ENCODE assay signal across 9 cellular contexts in genomic region chr5:163914911-163915310, GRCh38.
A peak's percentile ranks its signal among the peaks of the same experiment; 100 is the strongest.
DNase-seq lines count a peak whose midpoint lies in the region; ATAC-seq, FAIRE-seq and TF ChIP-seq lines count a peak whose summit lies in the region.
"Had no signal": no experiment of that assay in that cellular context is flagged by ENCODE, and none has a peak within 500 bp of the region (broad histone marks: within the 10 kb centered on the region; RNA-seq: fewer than 3 reads in every experiment).

No MANE protein-coding gene starts in this region.

- 86% methylated on average over 5 of the region's 5 CpGs; no CpG with 5 or more reads in 1 of the 2 experiments for WGBS in H1 (ENCODE audit: extremely low coverage in 1 of 2, insufficient coverage in 1 of 2, insufficient read length in 1 of 2, insufficient replicate concordance in 2 of 2, low coverage in 1 of 2, low lambda C conversion rate in 2 of 2, missing lambda C conversion rate in 1 of 2), 2 experiments

- CTCF ChIA-PET in H1 (lab: Charles Lee; ENCODE audit: partially characterized antibody), result interaction anchor here (0.9 to 1.0 kb wide), 3 partner anchors 9 to 39 kb away, joined by 3 read pairs; no protein-coding TSS in a partner anchor

- no peak overlapping the region for H2BK120ac ChIP-seq in H1 (replicated peaks; ENCODE audit: low read depth, low read length)

- H3K79me2 ChIP-seq in H1 (ENCODE audit: control insufficient read depth in 1 of 2, insufficient read depth in 2 of 2, low read length in 2 of 2), result no peaks in the 10 kb centered on the region

- no peaks in the 10 kb centered on the region for H3K23me2 ChIP-seq in H1 (ENCODE audit: low read depth, low read length)

- H3K27ac ChIP-seq in H1 (ENCODE audit: low read depth, low read length), result no peak overlapping the region

- no peaks in the 10 kb centered on the region for H3K79me1 ChIP-seq in H1 (ENCODE audit: low read depth, low read length)

- POLR2A ChIA-PET in H1 (lab: Charles Lee; ENCODE audit: partially characterized antibody), result no interaction called here

- no peaks in the 10 kb centered on the region for H4K20me1 ChIP-seq in H1 (replicated peaks in 1 of 2; ENCODE audit: control insufficient read depth in 1 of 2, insufficient read depth in 2 of 2, low read length in 2 of 2)

- FAIRE-seq in H1 (lab: Jason Lieb, UNC), result no peak
- FAIRE-seq in HTR-8/SVneo (lab: Jason Lieb, UNC), result no peak
- FAIRE-seq in H54 (lab: Jason Lieb, UNC), result no peak

- TF ChIP-seq EP300 in H1 (IDR thresholded peaks at IDR 0.05; ENCODE audit: borderline replicate concordance in 1 of 2, low read depth in 2 of 2, low read length in 2 of 2), result no peak

- no peak overlapping the region for H2AK5ac ChIP-seq in H1 (ENCODE audit: low read depth, low read length)

- H3K18ac ChIP-seq in H1 (ENCODE audit: extremely low read depth, low read length), result no peak overlapping the region

- H3K14ac ChIP-seq in H1 (ENCODE audit: insufficient read length), result no peak overlapping the region

- H2BK5ac ChIP-seq in H1 (ENCODE audit: low read depth, low read length), result no peak overlapping the region

- no peak overlapping the region; a peak in 1 of 4 replicates for H3K4me2 ChIP-seq in H1 (ENCODE audit: insufficient read depth in 1 of 2, low read depth in 2 of 2, low read length in 2 of 2)

- peaks cover 3 to 10% (median 6%) of the 10 kb centered on the region in 4 experiments; a peak in 6 of 7 replicates for H3K4me1 ChIP-seq in H1 (replicated peaks in 1 of 4; ENCODE audit: control insufficient read depth in 3 of 4, insufficient read depth in 4 of 4, low read length in 3 of 4)

- no peak overlapping the region for H3K4me3 ChIP-seq in H1 (ENCODE audit: extremely low read depth in 1 of 4, insufficient read depth in 2 of 4, low read depth in 3 of 4, low read length in 4 of 4)

- H2AFZ ChIP-seq in H1 (ENCODE audit: low read length), result peak overlapping the region; percentile 55; the same call in 1 of the 2 replicates

- H3K36me3 ChIP-seq in H1 (ENCODE audit: control insufficient read depth in 2 of 4, insufficient read depth in 4 of 4, low read length in 3 of 4), result no peaks in the 10 kb centered on the region

- no peak overlapping the region for H3K4ac ChIP-seq in H1 (replicated peaks; ENCODE audit: insufficient read length, low read depth, low read length)

- H3K56ac ChIP-seq in H1 (replicated peaks; ENCODE audit: insufficient read length, low read depth, low read length), result no peak overlapping the region

- TF ChIP-seq CTCF in H1 (IDR thresholded peaks at IDR 0.05; ENCODE audit: control extremely low read depth in 1 of 3, insufficient read depth in 1 of 3, low read depth in 1 of 3, low read length in 3 of 3), result no peak

- H2BK20ac ChIP-seq in H1 (ENCODE audit: low read length), result no peak overlapping the region

- H3K9me3 ChIP-seq in H1 (ENCODE audit: insufficient read depth in 2 of 2, low read depth in 1 of 2, low read length in 1 of 2), result peaks cover 0 to 3% of the 10 kb centered on the region in 2 experiments; a peak in 2 of 4 replicates

- peak; percentile 41 for DNase-seq in ELF-1 (ENCODE audit: low read depth, low spot score)
- DNase-seq in LoVo (ENCODE audit: low spot score), result peak; percentile 53
- no peak for DNase-seq in H1 (ENCODE audit: low read depth in 1 of 2, low spot score in 2 of 2)
- DNase-seq in DMS114 treated with DMSO at 0.1 percent for 48 hours (lab: John Stamatoyannopoulos, UW; ENCODE audit: unreplicated experiment), result no peak
- DNase-seq in HTR-8/SVneo (ENCODE audit: insufficient read length, low spot score), result no peak
- DNase-seq in T1000 (lab: John Stamatoyannopoulos, UW), result no peak
- DNase-seq in H54 (ENCODE audit: insufficient read length, low spot score), result no peak
- DNase-seq: activated CD8-positive, alpha-beta T cell treated with anti-CD3 and anti-CD28 coated beads for 36 hours had no signal

- no peak overlapping the region for H3K23ac ChIP-seq in H1 (ENCODE audit: insufficient read length)

- H2BK15ac ChIP-seq in H1 (ENCODE audit: low read length), result no peak overlapping the region

- ATAC-seq in GM21786 (IDR thresholded peaks at IDR 0.05; ENCODE audit: unreplicated experiment), result peak; percentile 41
- ATAC-seq: activated CD8-positive, alpha-beta T cell treated with anti-CD3 and anti-CD28 coated beads for 36 hours had no signal

- no peak for TF ChIP-seq RAD21 in H1 (IDR thresholded peaks at IDR 0.05 in 1 of 2, conservative IDR thresholded peaks at IDR 0.05 in 1 of 2; ENCODE audit: low read depth in 2 of 2, low read length in 2 of 2)

- no peak overlapping the region for H4K91ac ChIP-seq in H1 (replicated peaks; ENCODE audit: insufficient read length, low read length)

- TF ChIP-seq POLR2A in H1 (IDR thresholded peaks at IDR 0.05; ENCODE audit: control extremely low read depth in 1 of 2, low read depth in 2 of 2, low read length in 2 of 2) (no peak), H54 (IDR thresholded peaks at IDR 0.05; ENCODE audit: low read depth, low read length) (no peak)

- no peak overlapping the region for H2BK12ac ChIP-seq in H1 (ENCODE audit: low read depth, low read length)

- no peak overlapping the region for H3K9ac ChIP-seq in H1 (replicated peaks in 1 of 4; ENCODE audit: extremely low read depth in 1 of 4, low read depth in 3 of 4, low read length in 3 of 4)

- H4K5ac ChIP-seq in H1 (ENCODE audit: insufficient read length, low read depth, low read length), result no peak overlapping the region

- H4K8ac ChIP-seq in H1 (ENCODE audit: extremely low read depth, insufficient read depth, low read length), result no peak overlapping the region

- H3K27me3 ChIP-seq in H1 (replicated peaks in 1 of 4; ENCODE audit: control insufficient read depth in 3 of 4, extremely low read depth in 1 of 4, insufficient read depth in 3 of 4, low read length in 3 of 4), result no peaks in the 10 kb centered on the region

TF ChIP-seq in H1, 55 proteins besides CTCF, POLR2A, EP300 and RAD21:
- no peak for TF ChIP-seq JUN (IDR thresholded peaks at IDR 0.05; ENCODE audit: low read depth, low read length)

Comparison
In these comparisons a context has a peak if more than half of its experiments do, and no peak if none do; other contexts are left out.
1. DNase-seq: peak in ELF-1 (single experiment) and LoVo (single experiment); none in H1 (0 of 2), DMS114 treated with DMSO at 0.1 percent for 48 hours (single experiment), HTR-8/SVneo (single experiment), T1000 (single experiment) and H54 (single experiment).